ENCODE assay signal across 1 cellular context in the genomic region with DNA sequence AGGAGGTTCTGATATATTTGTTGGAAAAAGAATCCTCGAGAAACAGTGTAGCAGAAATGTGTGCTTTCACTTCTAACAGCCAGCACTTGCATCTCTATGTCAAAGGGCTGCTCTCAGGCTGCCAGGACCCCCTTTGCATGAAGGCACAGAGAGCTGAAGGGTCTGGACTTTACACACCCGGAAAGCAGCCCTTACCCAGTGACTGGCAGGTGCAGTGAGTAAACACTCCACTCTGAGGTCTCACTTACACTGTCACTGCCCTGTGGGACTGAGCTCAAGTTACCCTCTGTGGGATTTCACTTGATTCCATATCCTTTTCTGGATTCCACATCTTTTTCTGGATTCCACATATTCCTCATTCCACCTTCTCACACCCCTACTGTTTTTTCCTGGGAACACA.
A peak's percentile ranks its signal among the peaks of the same experiment; 100 is the strongest.
TF ChIP-seq lines count a peak whose summit lies in the region.

No MANE protein-coding gene starts in this region.

TF ChIP-seq in liver, 16 proteins besides CTCF, POLR2A, EP300 and RAD21 (continued from another document):
- TF ChIP-seq, protein P1, sequence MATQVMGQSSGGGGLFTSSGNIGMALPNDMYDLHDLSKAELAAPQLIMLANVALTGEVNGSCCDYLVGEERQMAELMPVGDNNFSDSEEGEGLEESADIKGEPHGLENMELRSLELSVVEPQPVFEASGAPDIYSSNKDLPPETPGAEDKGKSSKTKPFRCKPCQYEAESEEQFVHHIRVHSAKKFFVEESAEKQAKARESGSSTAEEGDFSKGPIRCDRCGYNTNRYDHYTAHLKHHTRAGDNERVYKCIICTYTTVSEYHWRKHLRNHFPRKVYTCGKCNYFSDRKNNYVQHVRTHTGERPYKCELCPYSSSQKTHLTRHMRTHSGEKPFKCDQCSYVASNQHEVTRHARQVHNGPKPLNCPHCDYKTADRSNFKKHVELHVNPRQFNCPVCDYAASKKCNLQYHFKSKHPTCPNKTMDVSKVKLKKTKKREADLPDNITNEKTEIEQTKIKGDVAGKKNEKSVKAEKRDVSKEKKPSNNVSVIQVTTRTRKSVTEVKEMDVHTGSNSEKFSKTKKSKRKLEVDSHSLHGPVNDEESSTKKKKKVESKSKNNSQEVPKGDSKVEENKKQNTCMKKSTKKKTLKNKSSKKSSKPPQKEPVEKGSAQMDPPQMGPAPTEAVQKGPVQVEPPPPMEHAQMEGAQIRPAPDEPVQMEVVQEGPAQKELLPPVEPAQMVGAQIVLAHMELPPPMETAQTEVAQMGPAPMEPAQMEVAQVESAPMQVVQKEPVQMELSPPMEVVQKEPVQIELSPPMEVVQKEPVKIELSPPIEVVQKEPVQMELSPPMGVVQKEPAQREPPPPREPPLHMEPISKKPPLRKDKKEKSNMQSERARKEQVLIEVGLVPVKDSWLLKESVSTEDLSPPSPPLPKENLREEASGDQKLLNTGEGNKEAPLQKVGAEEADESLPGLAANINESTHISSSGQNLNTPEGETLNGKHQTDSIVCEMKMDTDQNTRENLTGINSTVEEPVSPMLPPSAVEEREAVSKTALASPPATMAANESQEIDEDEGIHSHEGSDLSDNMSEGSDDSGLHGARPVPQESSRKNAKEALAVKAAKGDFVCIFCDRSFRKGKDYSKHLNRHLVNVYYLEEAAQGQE (IDR thresholded peaks at IDR 0.05) = no peak
- TF ChIP-seq HNF4G (IDR thresholded peaks at IDR 0.05) (no peak), HNF4A (conservative IDR thresholded peaks at IDR 0.05) (peak; percentile 22 to 44), FOXA1 (IDR thresholded peaks at IDR 0.05) (no peak), YY1 (IDR thresholded peaks at IDR 0.05) (no peak), TAF1 (conservative IDR thresholded peaks at IDR 0.05) (no peak), EGR1 (IDR thresholded peaks at IDR 0.05; ENCODE audit: low read depth in 2 of 2) (no peak), GABPA (IDR thresholded peaks at IDR 0.05 in 1 of 2, conservative IDR thresholded peaks at IDR 0.05 in 1 of 2) (no peak)
